Comparison of ENCODE assay signal across 15 cellular contexts in the genomic region with DNA sequence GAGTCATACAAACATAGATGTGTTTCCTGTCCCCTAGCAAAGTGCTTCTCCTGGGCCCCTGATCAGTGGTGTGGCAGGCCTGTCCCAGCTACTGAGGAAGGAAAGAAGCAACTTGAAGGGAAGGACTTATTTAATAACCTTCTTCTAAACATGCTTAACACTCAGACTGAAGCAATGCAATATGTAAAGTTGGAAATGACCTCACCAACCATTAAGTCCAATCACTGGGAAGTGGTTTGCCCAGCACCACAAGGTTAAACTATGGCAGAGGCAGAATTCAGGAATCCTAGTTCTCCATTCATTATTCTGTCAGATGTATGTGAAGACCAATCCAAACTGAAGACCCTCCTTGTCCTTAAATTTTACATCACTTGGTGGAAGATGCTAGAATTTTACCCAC. TPM values are rescaled to one million over a fixed set of nuclear protein-coding genes. Genes with fewer than 3 reads are reported as not detected.
DNase-seq lines count a peak whose midpoint lies in the region; ATAC-seq and TF ChIP-seq lines count a peak whose summit lies in the region.
"Had no signal": no experiment of that assay in that cellular context is flagged by ENCODE, and none has a peak within 500 bp of the region (broad histone marks: within the 10 kb centered on the region; RNA-seq: fewer than 3 reads in every experiment).

No MANE protein-coding gene starts in this region.

- peaks cover 5% of the 10 kb centered on the region for H3K36me3 ChIP-seq in osteoblast (ENCODE audit: insufficient read depth, low read length)

- no peaks in the 10 kb centered on the region for H3K9me3 ChIP-seq in osteoblast (ENCODE audit: low read depth, low read length)

- H3K4me1 Mint-ChIP-seq in activated T-helper 17 cell treated with anti-CD3 and anti-CD28 coated beads, Interleukin-2, amount 50 U/mL, for 72 hours, result peaks cover 10% of the 10 kb centered on the region
- H3K4me1 Mint-ChIP-seq in activated T-helper 1 cell treated with anti-CD3 and anti-CD28 coated beads, Interleukin-12 subunit alpha, Interleukin-12 subunit beta, Interleukin-2, Interleukin-4 antibody, amounts not matched to agents 30 ng/mL and 10 ng/mL and 1 ng/mL, durations not matched to agents 14 hours and 24 hours and 36 hours (ENCODE audit: low read depth), result no peaks in the 10 kb centered on the region
- H3K4me1 Mint-ChIP-seq: B cell had no signal

- H3K4me3 Mint-ChIP-seq in activated T-helper 17 cell treated with anti-CD3 and anti-CD28 coated beads, Interleukin-2, amount 50 U/mL, for 72 hours, result no peak overlapping the region
- no peak overlapping the region for H3K4me3 Mint-ChIP-seq in activated T-helper 1 cell treated with anti-CD3 and anti-CD28 coated beads, Interleukin-12 subunit alpha, Interleukin-12 subunit beta, Interleukin-2, Interleukin-4 antibody, amounts not matched to agents 30 ng/mL and 10 ng/mL and 1 ng/mL, durations not matched to agents 14 hours and 24 hours and 36 hours
- H3K4me3 Mint-ChIP-seq: B cell; CD8-positive, alpha-beta T cell had no signal

- TF ChIP-seq CTCF in osteoblast (IDR thresholded peaks at IDR 0.05; ENCODE audit: extremely low read depth, low read depth, low read length), result no peak

- peak overlapping the region; percentile 29 for H3K27ac Mint-ChIP-seq in activated T-helper 17 cell treated with anti-CD3 and anti-CD28 coated beads, Interleukin-2, amount 50 U/mL, for 72 hours
- no peak overlapping the region for H3K27ac Mint-ChIP-seq in activated T-helper 1 cell treated with anti-CD3 and anti-CD28 coated beads, Interleukin-12 subunit alpha, Interleukin-12 subunit beta, Interleukin-2, Interleukin-4 antibody, amounts not matched to agents 30 ng/mL and 10 ng/mL and 1 ng/mL, durations not matched to agents 14 hours and 24 hours and 36 hours
- H3K27ac Mint-ChIP-seq: B cell; CD8-positive, alpha-beta T cell had no signal

- H3K4me2 ChIP-seq in osteoblast (ENCODE audit: insufficient read depth, low read length), result no peak overlapping the region

- H3K9me3 Mint-ChIP-seq in activated T-helper 17 cell treated with anti-CD3 and anti-CD28 coated beads, Interleukin-2, amount 50 U/mL, for 72 hours, result no peaks in the 10 kb centered on the region
- no peaks in the 10 kb centered on the region for H3K9me3 Mint-ChIP-seq in activated T-helper 1 cell treated with anti-CD3 and anti-CD28 coated beads, Interleukin-12 subunit alpha, Interleukin-12 subunit beta, Interleukin-2, Interleukin-4 antibody, amounts not matched to agents 30 ng/mL and 10 ng/mL and 1 ng/mL, durations not matched to agents 14 hours and 24 hours and 36 hours
- H3K9me3 Mint-ChIP-seq: CD8-positive, alpha-beta T cell had no signal

- H3K4me1 ChIP-seq in osteoblast (ENCODE audit: insufficient read depth, low read length), result no peaks in the 10 kb centered on the region

- intact Hi-C loops in posterior cingulate gyrus (cut with DNase I) (no loop called here), Right ventricle myocardium superior (cut with DNase I) (no loop called here)
- intact Hi-C loops in activated T-helper 1 cell treated with anti-CD3 and anti-CD28 coated beads, Interleukin-12 subunit alpha, Interleukin-12 subunit beta, Interleukin-2, Interleukin-4 antibody, amounts not matched to agents 30 ng/mL and 10 ng/mL and 1 ng/mL, durations not matched to agents 14 hours and 24 hours and 36 hours (cut with micrococcal nuclease), result no loop called here

- no peak overlapping the region for H2AFZ ChIP-seq in osteoblast (ENCODE audit: low read length)

- ATAC-seq in activated T-helper 17 cell treated with anti-CD3 and anti-CD28 coated beads, Interleukin-2, amount 50 U/mL, for 72 hours (replicated peaks), result no peak
- ATAC-seq in GM19023 (IDR thresholded peaks at IDR 0.05; ENCODE audit: unreplicated experiment) (no peak), Right ventricle myocardium superior (ENCODE audit: poor library complexity) (no peak)
- ATAC-seq: CD8-positive, alpha-beta T cell had no signal

- H3K27me3 Mint-ChIP-seq in activated T-helper 17 cell treated with anti-CD3 and anti-CD28 coated beads, Interleukin-2, amount 50 U/mL, for 72 hours, result no peaks in the 10 kb centered on the region
- H3K27me3 Mint-ChIP-seq in activated T-helper 1 cell treated with anti-CD3 and anti-CD28 coated beads, Interleukin-12 subunit alpha, Interleukin-12 subunit beta, Interleukin-2, Interleukin-4 antibody, amounts not matched to agents 30 ng/mL and 10 ng/mL and 1 ng/mL, durations not matched to agents 14 hours and 24 hours and 36 hours (ENCODE audit: insufficient read depth), result no peaks in the 10 kb centered on the region
- H3K27me3 Mint-ChIP-seq: B cell had no signal

- no peaks in the 10 kb centered on the region for H3K79me2 ChIP-seq in osteoblast (ENCODE audit: insufficient read depth, low read length)

- H3K4me3 ChIP-seq in osteoblast (ENCODE audit: insufficient read depth, low read length), result no peak overlapping the region

- no peaks in the 10 kb centered on the region for H4K20me1 ChIP-seq in osteoblast (ENCODE audit: insufficient read depth, low read length)

- DNase-seq in EH (ENCODE audit: low read depth) (peak; percentile 23), iris pigment epithelial cell (ENCODE audit: low read depth) (peak; percentile 48), osteoblast (ENCODE audit: insufficient read length, low spot score, missing footprints) (peak; percentile 41), posterior cingulate gyrus (no peak), Right ventricle myocardium superior (no peak)
- no peak for DNase-seq in activated T-helper 1 cell treated with anti-CD3 and anti-CD28 coated beads, Interleukin-12 subunit alpha, Interleukin-12 subunit beta, Interleukin-2, Interleukin-4 antibody, amounts not matched to agents 30 ng/mL and 10 ng/mL and 1 ng/mL, durations not matched to agents 14 hours and 24 hours and 36 hours (ENCODE audit: low spot score)
- DNase-seq: CD8-positive, alpha-beta T cell; H7; MV-4-11; NCI-H1417 treated with DMSO at 0.1 percent for 48 hours; NCI-H2029; NCI-H2171 treated with DMSO at 0.1 percent for 48 hours had no signal

- no peak overlapping the region for H3K27ac ChIP-seq in osteoblast (ENCODE audit: low read depth, low read length)

- H3K27me3 ChIP-seq in osteoblast (ENCODE audit: insufficient read depth, low read length), result no peaks in the 10 kb centered on the region

- peaks cover 20% of the 10 kb centered on the region for H3K36me3 Mint-ChIP-seq in activated T-helper 17 cell treated with anti-CD3 and anti-CD28 coated beads, Interleukin-2, amount 50 U/mL, for 72 hours (ENCODE audit: low read depth)
- peaks cover 4% of the 10 kb centered on the region for H3K36me3 Mint-ChIP-seq in activated T-helper 1 cell treated with anti-CD3 and anti-CD28 coated beads, Interleukin-12 subunit alpha, Interleukin-12 subunit beta, Interleukin-2, Interleukin-4 antibody, amounts not matched to agents 30 ng/mL and 10 ng/mL and 1 ng/mL, durations not matched to agents 14 hours and 24 hours and 36 hours (ENCODE audit: low read depth)

RNA-seq across cellular contexts. Expression of a gene that starts 39.1 kb away (rescaled TPM):
- 10 to 100 TPM; 17.5 to 43.5 TPM for total RNA-seq in activated T-helper 17 cell treated with anti-CD3 and anti-CD28 coated beads, Interleukin-2, amount 50 U/mL, for 72 hours
- 5.1 and 6.8 TPM in 2 replicates for total RNA-seq in osteoblast
- total RNA-seq in Right ventricle myocardium superior, result 11.9 TPM
- 47.1 and 54.7 TPM in 2 replicates for total RNA-seq in activated T-helper 1 cell treated with anti-CD3 and anti-CD28 coated beads, Interleukin-12 subunit alpha, Interleukin-12 subunit beta, Interleukin-2, Interleukin-4 antibody, amounts not matched to agents 30 ng/mL and 10 ng/mL and 1 ng/mL, durations not matched to agents 14 hours and 24 hours and 36 hours

Comparison
In these comparisons a context has a peak if more than half of its experiments do, and no peak if none do; other contexts are left out.
1. DNase-seq: peak in EH (single experiment), iris pigment epithelial cell (single experiment) and osteoblast (single experiment); none in posterior cingulate gyrus (0 of 10), Right ventricle myocardium superior (single experiment) and activated T-helper 1 cell treated with anti-CD3 and anti-CD28 coated beads, Interleukin-12 subunit alpha, Interleukin-12 subunit beta, Interleukin-2, Interleukin-4 antibody, amounts not matched to agents 30 ng/mL and 10 ng/mL and 1 ng/mL, durations not matched to agents 14 hours and 24 hours and 36 hours (single experiment).